Comparison of ENCODE assay signal across 1 cellular context in the genomic region with DNA sequence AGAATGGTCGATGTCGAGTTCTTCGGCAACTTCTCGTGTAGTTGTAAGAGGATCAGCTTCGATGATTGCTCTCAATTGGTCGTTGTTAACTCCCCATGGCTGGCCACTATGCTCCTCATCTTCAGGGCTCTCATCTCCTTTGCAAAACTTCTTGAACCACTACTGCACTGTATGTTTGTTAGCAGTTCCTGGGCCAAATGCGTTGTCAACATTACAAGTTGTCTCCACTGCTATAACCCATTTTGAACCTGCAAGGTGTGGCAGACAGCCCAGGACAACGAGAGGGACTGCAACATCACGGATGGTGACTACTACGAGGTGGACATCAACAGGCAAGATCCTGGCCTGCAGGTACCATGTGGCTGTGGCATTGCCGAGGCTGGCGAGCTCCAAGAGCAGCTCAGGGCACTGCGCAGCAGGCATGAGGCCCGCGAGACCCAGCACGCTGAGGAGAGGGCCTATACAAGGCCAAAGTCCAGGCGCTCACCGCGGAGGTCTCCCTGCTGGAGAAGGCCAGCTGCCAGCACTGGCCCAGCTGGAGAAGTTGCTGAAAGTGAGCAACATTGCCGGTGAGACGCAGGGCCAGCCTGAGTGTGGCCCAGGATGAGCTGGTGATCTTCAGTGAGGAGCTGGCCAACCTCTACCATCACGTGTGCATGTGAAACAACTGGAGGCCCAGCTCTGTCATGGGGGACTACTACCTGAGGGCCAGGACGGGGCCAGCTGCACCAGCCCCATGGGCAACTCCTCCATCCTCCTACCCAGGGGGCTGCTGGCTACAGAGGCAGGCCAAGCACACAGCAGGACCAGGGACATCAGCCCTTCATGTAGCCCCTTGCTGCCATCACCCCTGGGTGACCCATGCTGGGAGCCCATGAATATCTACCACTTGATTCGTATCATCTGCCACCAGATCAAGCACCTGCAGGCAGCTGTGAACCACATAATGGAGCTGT.
A peak's percentile ranks its signal among the peaks of the same experiment; 100 is the strongest.
TF ChIP-seq lines count a peak whose summit lies in the region.

No MANE protein-coding gene starts in this region.

TF ChIP-seq in HepG2, 621 proteins besides CTCF, POLR2A, EP300 and RAD21 (continued from another document and continues in another):
- TF ChIP-seq, protein P1, sequence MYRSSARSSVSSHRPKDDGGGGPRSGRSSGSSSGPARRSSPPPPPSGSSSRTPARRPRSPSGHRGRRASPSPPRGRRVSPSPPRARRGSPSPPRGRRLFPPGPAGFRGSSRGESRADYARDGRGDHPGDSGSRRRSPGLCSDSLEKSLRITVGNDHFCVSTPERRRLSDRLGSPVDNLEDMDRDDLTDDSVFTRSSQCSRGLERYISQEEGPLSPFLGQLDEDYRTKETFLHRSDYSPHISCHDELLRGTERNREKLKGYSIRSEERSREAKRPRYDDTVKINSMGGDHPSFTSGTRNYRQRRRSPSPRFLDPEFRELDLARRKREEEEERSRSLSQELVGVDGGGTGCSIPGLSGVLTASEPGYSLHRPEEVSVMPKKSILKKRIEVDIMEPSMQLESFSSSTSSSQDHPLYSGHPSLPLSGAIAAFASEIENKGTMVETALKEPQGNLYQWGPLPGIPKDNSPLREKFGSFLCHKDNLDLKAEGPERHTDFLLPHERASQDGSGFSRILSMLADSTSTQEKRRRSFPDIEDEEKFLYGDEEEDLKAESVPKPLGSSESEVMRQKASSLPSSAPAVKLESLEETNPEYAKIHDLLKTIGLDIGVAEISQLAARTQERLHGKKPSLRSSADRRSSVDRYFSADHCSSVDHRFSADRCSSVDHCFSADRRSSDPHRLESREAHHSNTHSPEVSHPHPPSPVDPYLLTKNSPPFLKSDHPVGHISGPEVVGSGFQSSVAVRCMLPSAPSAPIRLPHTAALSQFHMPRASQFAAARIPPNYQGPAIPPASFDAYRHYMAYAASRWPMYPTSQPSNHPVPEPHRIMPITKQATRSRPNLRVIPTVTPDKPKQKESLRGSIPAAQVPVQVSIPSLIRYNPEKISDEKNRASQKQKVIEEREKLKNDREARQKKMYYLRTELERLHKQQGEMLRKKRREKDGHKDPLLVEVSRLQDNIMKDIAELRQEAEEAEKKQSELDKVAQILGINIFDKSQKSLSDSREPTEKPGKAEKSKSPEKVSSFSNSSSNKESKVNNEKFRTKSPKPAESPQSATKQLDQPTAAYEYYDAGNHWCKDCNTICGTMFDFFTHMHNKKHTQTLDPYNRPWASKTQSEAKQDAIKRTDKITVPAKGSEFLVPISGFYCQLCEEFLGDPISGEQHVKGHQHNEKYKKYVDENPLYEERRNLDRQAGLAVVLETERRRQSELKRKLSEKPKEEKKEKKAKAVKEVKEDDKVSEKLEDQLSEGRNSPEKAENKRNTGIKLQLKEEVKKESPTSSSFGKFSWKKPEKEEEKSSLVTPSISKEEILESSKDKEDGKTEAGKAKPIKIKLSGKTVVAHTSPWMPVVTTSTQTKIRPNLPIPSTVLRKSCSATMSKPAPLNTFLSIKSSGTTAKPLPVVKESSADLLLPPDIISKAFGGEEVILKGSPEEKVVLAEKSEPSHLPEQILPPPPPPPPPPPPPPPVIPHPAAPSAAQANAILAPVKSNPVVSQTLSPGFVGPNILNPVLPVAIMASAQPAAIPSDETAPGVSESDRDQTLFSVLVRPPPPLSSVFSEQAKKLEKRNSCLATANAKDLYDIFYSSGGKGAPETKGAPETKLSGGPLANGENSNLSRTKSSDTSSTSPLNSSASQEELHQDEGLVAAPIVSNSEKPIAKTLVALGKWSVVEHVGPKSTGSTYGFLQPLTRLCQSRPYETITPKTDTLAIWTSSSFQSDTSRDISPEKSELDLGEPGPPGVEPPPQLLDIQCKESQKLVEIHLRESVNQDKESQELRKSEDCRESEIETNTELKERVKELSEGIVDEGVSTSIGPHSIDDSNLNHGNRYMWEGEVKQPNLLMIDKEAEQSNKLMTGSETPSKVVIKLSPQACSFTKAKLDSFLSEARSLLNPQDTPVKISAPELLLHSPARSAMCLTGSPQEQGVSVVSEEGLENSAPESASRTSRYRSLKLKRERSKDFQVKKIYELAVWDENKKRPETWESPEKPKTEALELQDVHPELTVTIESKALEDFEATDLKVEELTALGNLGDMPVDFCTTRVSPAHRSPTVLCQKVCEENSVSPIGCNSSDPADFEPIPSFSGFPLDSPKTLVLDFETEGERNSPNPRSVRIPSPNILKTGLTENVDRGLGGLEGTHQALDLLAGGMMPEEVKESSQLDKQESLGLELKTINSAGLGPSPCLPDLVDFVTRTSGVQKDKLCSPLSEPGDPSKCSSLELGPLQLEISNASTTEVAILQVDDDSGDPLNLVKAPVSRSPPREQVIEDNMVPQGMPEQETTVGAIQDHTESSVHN (CRISPR knock-in tag; IDR thresholded peaks at IDR 0.05): no peak
- TF ChIP-seq, protein P2, sequence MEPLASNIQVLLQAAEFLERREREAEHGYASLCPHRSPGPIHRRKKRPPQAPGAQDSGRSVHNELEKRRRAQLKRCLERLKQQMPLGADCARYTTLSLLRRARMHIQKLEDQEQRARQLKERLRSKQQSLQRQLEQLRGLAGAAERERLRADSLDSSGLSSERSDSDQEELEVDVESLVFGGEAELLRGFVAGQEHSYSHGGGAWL (CRISPR knock-in tag; IDR thresholded peaks at IDR 0.05): peak; percentile 86; the same call in 1 of the 2 replicates
- TF ChIP-seq KAT7 (CRISPR knock-in tag; IDR thresholded peaks at IDR 0.05; ENCODE audit: borderline replicate concordance) (no peak), SRF (IDR thresholded peaks at IDR 0.05; ENCODE audit: low read depth, low read length) (no peak), CCAR2 (optimal IDR thresholded peaks at IDR 0.05; ENCODE audit: low read depth, low read length) (no peak), ZNF709 (CRISPR knock-in tag; IDR thresholded peaks at IDR 0.05) (no peak; the same call in 1 of the 2 replicates), BCL6 (CRISPR knock-in tag; IDR thresholded peaks at IDR 0.05) (no peak), ZNF263 (CRISPR knock-in tag; IDR thresholded peaks at IDR 0.05) (peak; percentile 77; the same call in 1 of the 2 replicates), SIN3A (IDR thresholded peaks at IDR 0.05; ENCODE audit: borderline replicate concordance, low read depth, low read length) (no peak), SAP130 (CRISPR knock-in tag; IDR thresholded peaks at IDR 0.05; ENCODE audit: low read depth) (no peak), HOXD1 (CRISPR knock-in tag; IDR thresholded peaks at IDR 0.05) (0 out of 2 replicates have a peak, but pooled peaks have one; percentile 43), ZNF552 (CRISPR knock-in tag; IDR thresholded peaks at IDR 0.05; ENCODE audit: borderline replicate concordance) (no peak), GABPA (IDR thresholded peaks at IDR 0.05; ENCODE audit: low read depth, low read length) (no peak), GABPA (CRISPR knock-in tag; IDR thresholded peaks at IDR 0.05; ENCODE audit: low read depth) (no peak), ZSCAN31 (CRISPR knock-in tag; IDR thresholded peaks at IDR 0.05; ENCODE audit: low read depth) (no peak), KDM4B (CRISPR knock-in tag; IDR thresholded peaks at IDR 0.05) (no peak), ZNF484 (CRISPR knock-in tag; IDR thresholded peaks at IDR 0.05; ENCODE audit: borderline replicate concordance, low read depth) (peak; percentile 86; the same call in 1 of the 2 replicates), SP4 (CRISPR knock-in tag; IDR thresholded peaks at IDR 0.05) (peak; percentile 72; the same call in 1 of the 2 replicates), RBM22 (optimal IDR thresholded peaks at IDR 0.05; ENCODE audit: low read length) (no peak), ZNF607 (CRISPR knock-in tag; IDR thresholded peaks at IDR 0.05; ENCODE audit: borderline replicate concordance) (0 out of 2 replicates have a peak, but pooled peaks have one; percentile 40), MEF2D (CRISPR knock-in tag; IDR thresholded peaks at IDR 0.05) (no peak; the same call in none of the 2 replicates), ZKSCAN8 (CRISPR knock-in tag; IDR thresholded peaks at IDR 0.05; ENCODE audit: borderline replicate concordance) (0 out of 2 replicates have a peak, but pooled peaks have one; percentile 40), ZNF124 (CRISPR knock-in tag; IDR thresholded peaks at IDR 0.05) (no peak), ZC3H4 (CRISPR knock-in tag; IDR thresholded peaks at IDR 0.05; ENCODE audit: borderline replicate concordance) (no peak), ZMYM2 (CRISPR knock-in tag; IDR thresholded peaks at IDR 0.05) (peak; percentile 71), KLF12 (CRISPR knock-in tag; IDR thresholded peaks at IDR 0.05; ENCODE audit: borderline replicate concordance) (no peak), GATA4 (IDR thresholded peaks at IDR 0.05; ENCODE audit: borderline replicate concordance, low read depth) (no peak), SMC3 (IDR thresholded peaks at IDR 0.05; ENCODE audit: low read length) (no peak)
- TF ChIP-seq, protein P3, sequence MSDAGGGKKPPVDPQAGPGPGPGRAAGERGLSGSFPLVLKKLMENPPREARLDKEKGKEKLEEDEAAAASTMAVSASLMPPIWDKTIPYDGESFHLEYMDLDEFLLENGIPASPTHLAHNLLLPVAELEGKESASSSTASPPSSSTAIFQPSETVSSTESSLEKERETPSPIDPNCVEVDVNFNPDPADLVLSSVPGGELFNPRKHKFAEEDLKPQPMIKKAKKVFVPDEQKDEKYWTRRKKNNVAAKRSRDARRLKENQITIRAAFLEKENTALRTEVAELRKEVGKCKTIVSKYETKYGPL (CRISPR knock-in tag; IDR thresholded peaks at IDR 0.05): no peak
- TF ChIP-seq, protein P4, sequence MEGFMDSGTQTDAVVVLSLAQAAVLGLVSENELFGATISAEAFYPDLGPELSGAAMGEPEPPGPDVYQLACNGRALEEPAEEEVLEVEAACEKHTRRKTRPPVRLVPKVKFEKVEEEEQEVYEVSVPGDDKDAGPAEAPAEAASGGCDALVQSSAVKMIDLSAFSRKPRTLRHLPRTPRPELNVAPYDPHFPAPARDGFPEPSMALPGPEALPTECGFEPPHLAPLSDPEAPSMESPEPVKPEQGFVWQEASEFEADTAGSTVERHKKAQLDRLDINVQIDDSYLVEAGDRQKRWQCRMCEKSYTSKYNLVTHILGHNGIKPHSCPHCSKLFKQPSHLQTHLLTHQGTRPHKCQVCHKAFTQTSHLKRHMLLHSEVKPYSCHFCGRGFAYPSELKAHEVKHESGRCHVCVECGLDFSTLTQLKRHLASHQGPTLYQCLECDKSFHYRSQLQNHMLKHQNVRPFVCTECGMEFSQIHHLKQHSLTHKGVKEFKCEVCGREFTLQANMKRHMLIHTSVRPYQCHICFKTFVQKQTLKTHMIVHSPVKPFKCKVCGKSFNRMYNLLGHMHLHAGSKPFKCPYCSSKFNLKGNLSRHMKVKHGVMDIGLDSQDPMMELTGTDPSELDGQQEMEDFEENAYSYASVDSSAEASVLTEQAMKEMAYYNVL (CRISPR knock-in tag; IDR thresholded peaks at IDR 0.05; ENCODE audit: borderline replicate concordance): peak; percentile 32; the same call in 1 of the 2 replicates
- TF ChIP-seq, protein P5, sequence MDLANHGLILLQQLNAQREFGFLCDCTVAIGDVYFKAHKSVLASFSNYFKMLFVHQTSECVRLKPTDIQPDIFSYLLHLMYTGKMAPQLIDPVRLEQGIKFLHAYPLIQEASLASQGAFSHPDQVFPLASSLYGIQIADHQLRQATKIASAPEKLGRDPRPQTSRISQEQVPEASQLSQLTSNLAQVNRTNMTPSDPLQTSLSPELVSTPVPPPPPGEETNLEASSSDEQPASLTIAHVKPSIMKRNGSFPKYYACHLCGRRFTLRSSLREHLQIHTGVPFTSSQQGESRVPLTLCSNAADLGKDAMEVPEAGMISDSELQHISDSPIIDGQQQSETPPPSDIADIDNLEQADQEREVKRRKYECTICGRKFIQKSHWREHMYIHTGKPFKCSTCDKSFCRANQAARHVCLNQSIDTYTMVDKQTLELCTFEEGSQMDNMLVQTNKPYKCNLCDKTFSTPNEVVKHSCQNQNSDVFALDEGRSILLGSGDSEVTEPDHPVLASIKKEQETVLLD (CRISPR knock-in tag; IDR thresholded peaks at IDR 0.05; ENCODE audit: low read depth): no peak
- TF ChIP-seq, protein P6, sequence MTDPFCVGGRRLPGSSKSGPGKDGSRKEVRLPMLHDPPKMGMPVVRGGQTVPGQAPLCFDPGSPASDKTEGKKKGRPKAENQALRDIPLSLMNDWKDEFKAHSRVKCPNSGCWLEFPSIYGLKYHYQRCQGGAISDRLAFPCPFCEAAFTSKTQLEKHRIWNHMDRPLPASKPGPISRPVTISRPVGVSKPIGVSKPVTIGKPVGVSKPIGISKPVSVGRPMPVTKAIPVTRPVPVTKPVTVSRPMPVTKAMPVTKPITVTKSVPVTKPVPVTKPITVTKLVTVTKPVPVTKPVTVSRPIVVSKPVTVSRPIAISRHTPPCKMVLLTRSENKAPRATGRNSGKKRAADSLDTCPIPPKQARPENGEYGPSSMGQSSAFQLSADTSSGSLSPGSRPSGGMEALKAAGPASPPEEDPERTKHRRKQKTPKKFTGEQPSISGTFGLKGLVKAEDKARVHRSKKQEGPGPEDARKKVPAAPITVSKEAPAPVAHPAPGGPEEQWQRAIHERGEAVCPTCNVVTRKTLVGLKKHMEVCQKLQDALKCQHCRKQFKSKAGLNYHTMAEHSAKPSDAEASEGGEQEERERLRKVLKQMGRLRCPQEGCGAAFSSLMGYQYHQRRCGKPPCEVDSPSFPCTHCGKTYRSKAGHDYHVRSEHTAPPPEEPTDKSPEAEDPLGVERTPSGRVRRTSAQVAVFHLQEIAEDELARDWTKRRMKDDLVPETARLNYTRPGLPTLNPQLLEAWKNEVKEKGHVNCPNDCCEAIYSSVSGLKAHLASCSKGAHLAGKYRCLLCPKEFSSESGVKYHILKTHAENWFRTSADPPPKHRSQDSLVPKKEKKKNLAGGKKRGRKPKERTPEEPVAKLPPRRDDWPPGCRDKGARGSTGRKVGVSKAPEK (CRISPR knock-in tag; IDR thresholded peaks at IDR 0.05; ENCODE audit: borderline replicate concordance): peak; percentile 71; the same call in 1 of the 2 replicates
- TF ChIP-seq, protein P7, sequence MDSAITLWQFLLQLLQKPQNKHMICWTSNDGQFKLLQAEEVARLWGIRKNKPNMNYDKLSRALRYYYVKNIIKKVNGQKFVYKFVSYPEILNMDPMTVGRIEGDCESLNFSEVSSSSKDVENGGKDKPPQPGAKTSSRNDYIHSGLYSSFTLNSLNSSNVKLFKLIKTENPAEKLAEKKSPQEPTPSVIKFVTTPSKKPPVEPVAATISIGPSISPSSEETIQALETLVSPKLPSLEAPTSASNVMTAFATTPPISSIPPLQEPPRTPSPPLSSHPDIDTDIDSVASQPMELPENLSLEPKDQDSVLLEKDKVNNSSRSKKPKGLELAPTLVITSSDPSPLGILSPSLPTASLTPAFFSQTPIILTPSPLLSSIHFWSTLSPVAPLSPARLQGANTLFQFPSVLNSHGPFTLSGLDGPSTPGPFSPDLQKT (CRISPR knock-in tag; IDR thresholded peaks at IDR 0.05; ENCODE audit: borderline replicate concordance): no peak
- TF ChIP-seq, protein P8, sequence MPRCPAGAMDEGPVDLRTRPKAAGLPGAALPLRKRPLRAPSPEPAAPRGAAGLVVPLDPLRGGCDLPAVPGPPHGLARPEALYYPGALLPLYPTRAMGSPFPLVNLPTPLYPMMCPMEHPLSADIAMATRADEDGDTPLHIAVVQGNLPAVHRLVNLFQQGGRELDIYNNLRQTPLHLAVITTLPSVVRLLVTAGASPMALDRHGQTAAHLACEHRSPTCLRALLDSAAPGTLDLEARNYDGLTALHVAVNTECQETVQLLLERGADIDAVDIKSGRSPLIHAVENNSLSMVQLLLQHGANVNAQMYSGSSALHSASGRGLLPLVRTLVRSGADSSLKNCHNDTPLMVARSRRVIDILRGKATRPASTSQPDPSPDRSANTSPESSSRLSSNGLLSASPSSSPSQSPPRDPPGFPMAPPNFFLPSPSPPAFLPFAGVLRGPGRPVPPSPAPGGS (CRISPR knock-in tag; IDR thresholded peaks at IDR 0.05): peak; percentile 71
- TF ChIP-seq, protein P9, sequence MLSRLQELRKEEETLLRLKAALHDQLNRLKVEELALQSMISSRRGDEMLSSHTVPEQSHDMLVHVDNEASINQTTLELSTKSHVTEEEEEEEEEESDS (CRISPR knock-in tag; IDR thresholded peaks at IDR 0.05; ENCODE audit: borderline replicate concordance): no peak
